ENCODE assay signal across 1 cellular context in genomic region chr17:76189741-76190140, GRCh38.
TF ChIP-seq lines count a peak whose summit lies in the region.

No MANE protein-coding gene starts in this region.

TF ChIP-seq in HepG2, 621 proteins besides CTCF, POLR2A, EP300 and RAD21:
- no peak for TF ChIP-seq DMAP1 (CRISPR knock-in tag; IDR thresholded peaks at IDR 0.05)
TF ChIP-seq in HepG2: peak in this region for 0.
